In the genomic region with DNA sequence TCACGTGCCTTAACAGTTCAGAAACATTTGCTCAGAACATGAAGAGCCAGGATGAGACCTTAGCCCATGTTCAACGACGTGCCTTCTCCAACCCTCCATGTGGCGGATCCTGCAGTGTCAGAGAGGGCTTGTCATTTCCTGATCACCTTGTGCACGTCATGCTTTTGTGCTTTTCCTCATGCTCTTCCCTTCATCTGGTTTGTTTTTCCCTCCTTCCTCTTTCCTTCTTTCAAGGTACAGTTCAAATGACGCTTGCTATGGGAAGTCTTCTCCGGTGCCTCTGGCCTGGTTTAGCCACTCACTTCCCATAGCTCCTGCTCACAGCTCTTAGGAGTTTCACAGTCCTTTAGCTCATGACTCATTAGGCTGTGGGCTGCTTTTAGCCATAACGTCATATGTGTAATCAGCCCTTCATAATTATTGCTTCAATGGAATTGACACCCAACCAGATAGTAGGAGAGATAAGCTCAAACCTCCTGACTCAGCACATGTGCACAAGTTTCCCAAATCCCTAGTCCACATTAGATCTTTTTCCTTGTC, we compare ENCODE assay signal across 12 cellular contexts.
A peak's percentile ranks its signal among the peaks of the same experiment; 100 is the strongest.
DNase-seq lines count a peak whose midpoint lies in the region; ATAC-seq and TF ChIP-seq lines count a peak whose summit lies in the region.
"Had no signal": no experiment of that assay in that cellular context is flagged by ENCODE, and none has a peak within 500 bp of the region (broad histone marks: within the 10 kb centered on the region; RNA-seq: fewer than 3 reads in every experiment).

No MANE protein-coding gene starts in this region.

- in situ Hi-C loops in KBM-7 (cut with MboI; ENCODE audit: low pct_unique_long_range_greater_than_20kb, low sequenced_read_pairs) = no loop called here

- BruUV-seq in Calu3 (replicated peaks; lab: Mats Ljungman, UMichigan) = no TSS peak

- no peak for ATAC-seq in GM18861 (IDR thresholded peaks at IDR 0.05; ENCODE audit: unreplicated experiment)
- ATAC-seq: sciatic nerve; stimulated activated naive CD8-positive, alpha-beta T cell treated with anti-CD3 and anti-CD28 coated beads, Interleukin-15, Interleukin-2, amounts not matched to agents 100 U/mL and 50 U/mL, for 24 hours had no signal

- no peaks in the 10 kb centered on the region for H3K27me3 Mint-ChIP-seq in Calu3 (ENCODE audit: unreplicated experiment)
- H3K27me3 Mint-ChIP-seq: brain had no signal

- no peak for TF ChIP-seq CTCF in Calu3 (IDR thresholded peaks at IDR 0.05; ENCODE audit: unreplicated experiment)
- TF ChIP-seq CTCF in GM20000 (IDR thresholded peaks at IDR 0.05; ENCODE audit: extremely low read depth, missing control alignments) = no peak

- CTCF ChIA-PET in Calu3 (lab: Charles Lee) = interaction anchor here (1.0 to 1.1 kb wide), 2 partner anchors 13 to 17 kb away, joined by 3 to 5 read pairs; no protein-coding TSS in a partner anchor

- no peak overlapping the region for H3K4me3 Mint-ChIP-seq in Calu3 (ENCODE audit: low read depth, unreplicated experiment)
- H3K4me3 Mint-ChIP-seq: brain had no signal

- peak overlapping the region; percentile 60 for H3K27ac Mint-ChIP-seq in Calu3 (ENCODE audit: unreplicated experiment)

- H3K9me3 Mint-ChIP-seq in Calu3 (ENCODE audit: low read depth, unreplicated experiment) = no peaks in the 10 kb centered on the region
- H3K9me3 Mint-ChIP-seq: brain had no signal

- peaks cover 5% of the 10 kb centered on the region for H3K36me3 Mint-ChIP-seq in Calu3 (ENCODE audit: insufficient read depth, unreplicated experiment)
- H3K36me3 Mint-ChIP-seq: brain had no signal

- peaks cover 13% of the 10 kb centered on the region for H3K4me1 Mint-ChIP-seq in Calu3 (ENCODE audit: low read depth, unreplicated experiment)

- peak; percentile 2 for DNase-seq in Calu3
- peak; percentile 5 for DNase-seq in KBM-7
- peak; percentile 57 for DNase-seq in amniotic stem cell (lab: John Stamatoyannopoulos, UW)
- peak; percentile 86 for DNase-seq in kidney glomerular epithelial cell (lab: John Stamatoyannopoulos, UW)
- DNase-seq in hippocampal formation (lab: John Stamatoyannopoulos, UW) = no peak
- DNase-seq in effector CD4-positive, alpha-beta T cell = no peak
- DNase-seq in GM20000 (ENCODE audit: low spot score) = no peak
- DNase-seq: activated CD4-positive, alpha-beta T cell treated with anti-CD3 and anti-CD28 coated beads for 4 hours; stimulated activated naive CD8-positive, alpha-beta T cell treated with anti-CD3 and anti-CD28 coated beads, Interleukin-15, Interleukin-2, amounts not matched to agents 100 U/mL and 50 U/mL, for 24 hours had no signal

- intact Hi-C loops in Calu3 (cut with micrococcal nuclease; ENCODE audit: unreplicated experiment) = no loop called here

Comparison
In these comparisons a context has a peak if more than half of its experiments do, and no peak if none do; other contexts are left out.
1. DNase-seq: peak in Calu3 (single experiment), KBM-7 (single experiment), amniotic stem cell (single experiment) and kidney glomerular epithelial cell (single experiment); none in hippocampal formation (0 of 2), effector CD4-positive, alpha-beta T cell (single experiment) and GM20000 (single experiment).